ENCODE assay signal across 25 cellular contexts in the genomic region with DNA sequence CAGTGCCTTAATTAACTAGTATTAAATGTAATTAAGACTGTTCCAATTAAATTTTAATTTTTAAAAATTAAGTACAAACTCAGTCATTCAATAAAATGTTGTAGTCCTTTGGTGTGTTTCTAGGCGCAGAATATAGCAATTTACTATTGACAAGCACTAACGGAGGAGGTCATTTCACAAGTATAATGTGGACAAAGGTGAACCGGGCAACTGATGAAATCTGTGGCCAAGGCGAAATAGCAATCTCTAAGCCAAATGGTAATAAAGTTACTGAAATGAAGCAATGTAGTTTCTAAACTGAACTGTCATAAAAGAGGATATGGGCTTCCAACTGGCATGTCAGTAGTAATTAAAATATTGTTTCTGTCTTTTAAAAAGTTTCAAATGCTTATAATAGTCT. TPM values are rescaled to one million over a fixed set of nuclear protein-coding genes. Genes with fewer than 3 reads are reported as not detected.
"Had no signal": no experiment of that assay in that cellular context is flagged by ENCODE, and none has a peak within 500 bp of the region (broad histone marks: within the 10 kb centered on the region; RNA-seq: fewer than 3 reads in every experiment).

No MANE protein-coding gene starts in this region.

- ATAC-seq: activated CD8-positive, alpha-beta memory T cell treated with anti-CD3 and anti-CD28 coated beads, Interleukin-2, amount 10 ng/mL, durations not matched to agents 7 days and 5 days; activated naive CD8-positive, alpha-beta T cell treated with anti-CD3 and anti-CD28 coated beads, Interleukin-2, amount 50 U/mL, for 24 hours; PC-3 had no signal

- H3K27me3 ChIP-seq: brain microvascular endothelial cell, cardiac muscle cell, MG63 had no signal

- H3K9me3 ChIP-seq: MG63 had no signal

- H3K4me3 ChIP-seq: cardiac muscle cell, MG63 had no signal

- H3K27ac ChIP-seq: brain microvascular endothelial cell, cardiac muscle cell had no signal

- DNase-seq: activated B cell treated with CpG ODN at 0.5 μM for 24 hours; activated CD4-positive, alpha-beta T cell treated with anti-CD3 and anti-CD28 coated beads for 1 hour; activated CD4-positive, alpha-beta T cell treated with anti-CD3 and anti-CD28 coated beads, Interleukin-2, amount 10 ng/mL, durations not matched to agents 24 days and 14 days; activated CD4-positive, alpha-beta T cell treated with anti-CD3 and anti-CD28 coated beads, Interleukin-2, amount 50 U/mL, for 48 hours; activated CD8-positive, alpha-beta memory T cell treated with anti-CD3 and anti-CD28 coated beads, Interleukin-2, amount 10 ng/mL, durations not matched to agents 7 days and 5 days; activated effector memory CD4-positive, alpha-beta T cell treated with Interleukin-2 at 50 U/mL for 16 hours; activated naive CD4-positive, alpha-beta T cell; activated naive CD8-positive, alpha-beta T cell treated with anti-CD3 and anti-CD28 coated beads, Interleukin-2, amount 50 U/mL, for 24 hours; activated T-cell treated with anti-CD3 and anti-CD28 coated beads, Interleukin-2, amount 50 U/mL, for 24 hours; amygdala; brain microvascular endothelial cell; MG63; NCI-H1105 treated with DMSO at 0.1 percent for 48 hours; NCI-H1436 treated with DMSO at 0.1 percent for 48 hours; NCI-H187; NCI-H2081 treated with DMSO at 0.1 percent for 48 hours; NCI-H2227 treated with DMSO at 0.1 percent for 48 hours; NCI-H446 treated with DMSO at 0.1 percent for 48 hours; NCI-H524 treated with DMSO at 0.1 percent for 48 hours; NCI-H82; NK-92 treated with Interleukin-12 subunit alpha and Interleukin-12 subunit beta, amount 100 ng/mL, for 24 hours; PC-3; SHP77 treated with DMSO at 0.1 percent for 48 hours had no signal

- H3K36me3 ChIP-seq: brain microvascular endothelial cell, cardiac muscle cell, MG63 had no signal

RNA-seq across cellular contexts. Expression of gene FIGN, which starts 27.5 kb away (rescaled TPM):
- total RNA-seq: activated B cell treated with CpG ODN at 0.5 μM for 24 hours; activated CD4-positive, alpha-beta T cell treated with anti-CD3 and anti-CD28 coated beads, Interleukin-2, amount 10 ng/mL, durations not matched to agents 24 days and 14 days; activated CD8-positive, alpha-beta memory T cell treated with anti-CD3 and anti-CD28 coated beads, Interleukin-2, amount 10 ng/mL, durations not matched to agents 7 days and 5 days; activated T-helper 1 cell treated with anti-CD3 and anti-CD28 coated beads, Interleukin-12 subunit alpha, Interleukin-12 subunit beta, Interleukin-2, Interleukin-4 antibody, amounts not matched to agents 30 ng/mL and 10 ng/mL and 1 ng/mL, durations not matched to agents 14 hours and 24 hours and 36 hours had no signal
